8 cellular contexts compared by ENCODE assay signal in the genomic region with DNA sequence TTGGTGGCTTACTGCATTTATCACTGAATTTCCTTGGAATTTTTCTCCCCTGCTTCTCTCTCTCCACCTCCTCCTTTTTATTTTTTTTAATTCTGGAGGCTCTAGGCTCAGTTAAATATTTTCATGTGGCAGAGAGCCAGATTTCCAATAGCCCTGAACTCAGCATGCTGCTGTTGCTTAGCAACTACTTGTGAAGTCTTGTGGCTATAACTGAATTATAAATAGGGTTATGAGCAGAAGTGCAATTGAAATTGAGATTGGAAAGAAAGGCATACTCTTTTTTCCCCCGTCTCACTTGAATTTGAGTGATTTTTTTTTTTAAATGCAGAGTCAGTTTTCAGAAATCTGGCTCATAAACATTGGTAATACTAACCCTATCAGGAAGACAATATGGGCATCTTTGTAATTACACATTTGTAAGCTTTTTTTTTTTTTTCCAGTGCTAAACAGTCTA. TPM values are rescaled to one million over a fixed set of nuclear protein-coding genes. Genes with fewer than 3 reads are reported as not detected.
DNase-seq lines count a peak whose midpoint lies in the region; ATAC-seq and TF ChIP-seq lines count a peak whose summit lies in the region.

No MANE protein-coding gene starts in this region.

- TF ChIP-seq RAD21 in Ishikawa (IDR thresholded peaks at IDR 0.05; ENCODE audit: low read depth), result 0 out of 2 replicates have a peak, but pooled peaks have one; percentile 10

- peak; percentile 57 for DNase-seq in AG09319 (ENCODE audit: extremely low read depth, low read depth)
- DNase-seq in OCI-M1 (lab: John Stamatoyannopoulos, UW), result peak; percentile 71
- peak; percentile 75 for DNase-seq in dermis blood vessel endothelial cell
- peak; percentile 43 for DNase-seq in midbrain (lab: John Stamatoyannopoulos, UW)
- DNase-seq in stimulated activated CD4-positive, alpha-beta T cell treated with anti-CD3 and anti-CD28 coated beads, Interleukin-12 subunit alpha, Interleukin-12 subunit beta, amount 100 ng/mL, for 4 hours, result no peak

- ATAC-seq in GM18517 (IDR thresholded peaks at IDR 0.05; ENCODE audit: unreplicated experiment) (peak; percentile 40), HG02973 (IDR thresholded peaks at IDR 0.05; ENCODE audit: unreplicated experiment) (no peak)

- TF ChIP-seq CTCF in AG09319 (IDR thresholded peaks at IDR 0.05; ENCODE audit: low read depth, low read length), result no peak

- no peak for TF ChIP-seq EP300 in Ishikawa (IDR thresholded peaks at IDR 0.05; ENCODE audit: borderline replicate concordance)

TF ChIP-seq in Ishikawa, 13 proteins besides CTCF, POLR2A, EP300 and RAD21:
- peak; percentile 89 for TF ChIP-seq NFIC (IDR thresholded peaks at IDR 0.05)
- TF ChIP-seq, protein P1, sequence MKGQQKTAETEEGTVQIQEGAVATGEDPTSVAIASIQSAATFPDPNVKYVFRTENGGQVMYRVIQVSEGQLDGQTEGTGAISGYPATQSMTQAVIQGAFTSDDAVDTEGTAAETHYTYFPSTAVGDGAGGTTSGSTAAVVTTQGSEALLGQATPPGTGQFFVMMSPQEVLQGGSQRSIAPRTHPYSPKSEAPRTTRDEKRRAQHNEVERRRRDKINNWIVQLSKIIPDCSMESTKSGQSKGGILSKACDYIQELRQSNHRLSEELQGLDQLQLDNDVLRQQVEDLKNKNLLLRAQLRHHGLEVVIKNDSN (IDR thresholded peaks at IDR 0.05), result no peak
- TF ChIP-seq YY1 (IDR thresholded peaks at IDR 0.05; ENCODE audit: low read depth), result no peak
- TF ChIP-seq CEBPB (IDR thresholded peaks at IDR 0.05), result no peak
- TF ChIP-seq ZBTB7A (IDR thresholded peaks at IDR 0.05; ENCODE audit: low read depth), result no peak
- no peak for TF ChIP-seq FOXM1 (IDR thresholded peaks at IDR 0.05; ENCODE audit: borderline replicate concordance, low read depth)
- TF ChIP-seq, protein P2, sequence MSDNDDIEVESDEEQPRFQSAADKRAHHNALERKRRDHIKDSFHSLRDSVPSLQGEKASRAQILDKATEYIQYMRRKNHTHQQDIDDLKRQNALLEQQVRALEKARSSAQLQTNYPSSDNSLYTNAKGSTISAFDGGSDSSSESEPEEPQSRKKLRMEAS (IDR thresholded peaks at IDR 0.05), result 0 out of 2 replicates have a peak, but pooled peaks have one; percentile 12
- no peak for TF ChIP-seq EGR1 (IDR thresholded peaks at IDR 0.05)
- no peak for TF ChIP-seq CREB1 (IDR thresholded peaks at IDR 0.05; ENCODE audit: low read depth)
- peak; percentile 65 for TF ChIP-seq TEAD4 (IDR thresholded peaks at IDR 0.05)
- no peak; the same call in 1 of the 2 replicates for TF ChIP-seq TCF12 (IDR thresholded peaks at IDR 0.05; ENCODE audit: low read depth)
TF ChIP-seq in Ishikawa: peak in this region for 3.

RNA-seq across cellular contexts. Expression of a gene that starts 38.3 kb away (rescaled TPM):
- total RNA-seq in dermis blood vessel endothelial cell, result 32.3 and 36.8 TPM in 2 replicates
